In genomic region chr5:177875013-177875906, GRCh38 we compare ENCODE assay signal across 8 cellular contexts.
DNase-seq lines count a peak whose midpoint lies in the region; ATAC-seq and TF ChIP-seq lines count a peak whose summit lies in the region.
"Not testable (repeated sequence)": the region's sequence is repeated elsewhere in the genome, so short reads cannot be mapped to it uniquely, and the experiment has no call there.

No MANE protein-coding gene starts in this region.

- not testable (repeated sequence) for H3K27me3 Mint-ChIP-seq in CD8-positive, alpha-beta T cell (ENCODE audit: low read depth)

- H3K36me3 Mint-ChIP-seq in CD8-positive, alpha-beta T cell, result not testable (repeated sequence)

- not testable (repeated sequence) for H3K4me3 ChIP-seq in CD8-positive, alpha-beta T cell (ENCODE audit: low read depth, low read length)
- H3K4me3 ChIP-seq in smooth muscle cell, result peak overlapping the region; percentile 45

- POLR2A ChIA-PET in CD8-positive, alpha-beta T cell (lab: Charles Lee), result not testable (repeated sequence)

- DNase-seq in CD8-positive, alpha-beta T cell, result peak in 1 of 7 experiments; percentile 41
- DNase-seq in T-helper 9 cell (peak; percentile 2), left kidney (ENCODE audit: low read depth, low spot score) (peak; percentile 36)
- peak; percentile 2 for DNase-seq in effector CD4-positive, alpha-beta T cell
- not testable (repeated sequence) for DNase-seq in smooth muscle cell (lab: John Stamatoyannopoulos, UW; ENCODE audit: unreplicated experiment)

- peak overlapping the region; percentile 80 for H3K4me3 Mint-ChIP-seq in CD8-positive, alpha-beta T cell

- H3K27me3 ChIP-seq in CD8-positive, alpha-beta T cell (ENCODE audit: insufficient read depth, low read length); smooth muscle cell (ENCODE audit: low read depth): not testable (repeated sequence)

- 2% methylated on average over 2 of the region's 57 CpGs for WGBS in smooth muscle cell (ENCODE audit: low lambda C conversion rate)

- CTCF ChIA-PET in CD8-positive, alpha-beta T cell (lab: Charles Lee), result not testable (repeated sequence)

- H4K20me1 ChIP-seq in smooth muscle cell (ENCODE audit: low read depth), result not testable (repeated sequence)

- not testable (repeated sequence) for H3K79me2 ChIP-seq in smooth muscle cell (ENCODE audit: low read depth)

- H3K9ac ChIP-seq in smooth muscle cell (ENCODE audit: low read depth), result not testable (repeated sequence)

- ATAC-seq in CD8-positive, alpha-beta T cell, result peak; percentile 82
- ATAC-seq in HG02623 (IDR thresholded peaks at IDR 0.05; ENCODE audit: unreplicated experiment) (peak; percentile 81), HG03521 (IDR thresholded peaks at IDR 0.05; ENCODE audit: unreplicated experiment) (peak; percentile 84)

- intact Hi-C loops in CD8-positive, alpha-beta T cell (cut with DNase I, micrococcal nuclease), result not testable (repeated sequence)

- H3K4me1 ChIP-seq in CD8-positive, alpha-beta T cell (ENCODE audit: insufficient read depth, low read length); smooth muscle cell (ENCODE audit: low read depth): not testable (repeated sequence)

- H3K4me1 Mint-ChIP-seq in CD8-positive, alpha-beta T cell (ENCODE audit: low read depth), result not testable (repeated sequence)

- not testable (repeated sequence) for H3K9me3 ChIP-seq in CD8-positive, alpha-beta T cell (ENCODE audit: low read length); smooth muscle cell (replicated peaks; ENCODE audit: low read depth)

- not testable (repeated sequence) for H2AFZ ChIP-seq in smooth muscle cell (ENCODE audit: low read depth)

- H3K36me3 ChIP-seq in CD8-positive, alpha-beta T cell (ENCODE audit: insufficient read depth, low read length); smooth muscle cell (ENCODE audit: low read depth): not testable (repeated sequence)

- not testable (repeated sequence) for TF ChIP-seq CTCF in CD8-positive, alpha-beta T cell (IDR thresholded peaks at IDR 0.05); smooth muscle cell (IDR thresholded peaks at IDR 0.05; ENCODE audit: borderline replicate concordance, insufficient read depth, poor library complexity, severe bottlenecking)

- peak overlapping the region; percentile 55 for H3K27ac Mint-ChIP-seq in CD8-positive, alpha-beta T cell

- peak; percentile 20 for TF ChIP-seq POLR2A in GM19193 (IDR thresholded peaks at IDR 0.05; ENCODE audit: extremely low read depth, insufficient read depth, insufficient read length)

- H3F3A ChIP-seq in smooth muscle cell (ENCODE audit: low read depth), result not testable (repeated sequence)

- H3K4me2 ChIP-seq in smooth muscle cell, result peak overlapping the region; percentile 78

- H3K27ac ChIP-seq in CD8-positive, alpha-beta T cell (ENCODE audit: low read depth, low read length); smooth muscle cell (ENCODE audit: low read depth): not testable (repeated sequence)

- H3K9me3 Mint-ChIP-seq in CD8-positive, alpha-beta T cell, result not testable (repeated sequence)
